Comparison of ENCODE assay signal across 8 cellular contexts in the genomic region with DNA sequence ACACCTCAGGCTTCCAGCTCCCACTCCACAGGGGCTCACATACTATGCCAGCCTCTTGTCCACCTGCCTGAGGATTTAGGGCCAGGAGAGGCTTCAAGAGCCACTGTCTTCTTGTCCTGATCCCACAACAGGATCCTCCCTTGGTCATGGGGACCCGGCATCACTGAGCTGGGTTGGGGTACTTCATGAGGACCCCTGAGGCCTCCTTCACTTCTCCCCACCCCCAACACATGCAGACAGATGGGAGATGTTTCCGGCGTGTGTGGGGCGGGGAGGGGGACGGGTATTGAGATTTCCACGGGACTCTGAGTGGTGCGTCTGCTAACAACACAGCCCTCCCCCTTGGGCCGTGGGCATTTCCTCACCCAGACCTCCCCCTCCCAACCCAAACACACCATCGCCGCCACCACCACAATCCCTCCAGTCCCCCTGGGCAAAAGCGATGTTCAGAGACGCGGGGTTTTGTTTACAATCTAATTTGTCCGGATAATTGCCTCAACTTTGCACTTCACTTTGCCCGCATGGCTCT. TPM values are rescaled to one million over a fixed set of nuclear protein-coding genes. Genes with fewer than 3 reads are reported as not detected.
DNase-seq lines count a peak whose midpoint lies in the region; ATAC-seq and TF ChIP-seq lines count a peak whose summit lies in the region.

No MANE protein-coding gene starts in this region.

- intact Hi-C loops in body of pancreas (cut with DNase I), result no loop called here
- intact Hi-C loops in mucosa of descending colon (cut with DNase I, micrococcal nuclease), result no loop called here

- TF ChIP-seq CTCF in AG04449 (IDR thresholded peaks at IDR 0.05; ENCODE audit: insufficient read depth, low read length, missing control alignments) (no peak), body of pancreas (IDR thresholded peaks at IDR 0.05) (no peak), mucosa of descending colon (IDR thresholded peaks at IDR 0.05) (no peak)

- ATAC-seq in body of pancreas, result no peak
- ATAC-seq in mucosa of descending colon, result no peak
- ATAC-seq in esophagus mucosa, result no peak
- ATAC-seq in HG03354 (IDR thresholded peaks at IDR 0.05; ENCODE audit: poor library complexity, severe bottlenecking, unreplicated experiment), result no peak

- no peaks in the 10 kb centered on the region for H3K27me3 ChIP-seq in body of pancreas

- H3K27ac ChIP-seq in body of pancreas, result peak overlapping the region in 3 of 4 donors; percentile 55 to 88 (median 81)

- WGBS in body of pancreas, 2 donors, result 5 to 12% methylated on average over 14 to 15 of the region's 15 CpGs

- peak overlapping the region; percentile 83 for H3K4me3 ChIP-seq in AG04449 (ENCODE audit: low read depth, low read length)
- peak overlapping the region in 1 of 2 donors; percentile 17 for H3K4me3 ChIP-seq in body of pancreas
- H3K4me3 ChIP-seq in mucosa of descending colon, result no peak overlapping the region

- POLR2A ChIA-PET in AG04449 (lab: Yijun Ruan, JAX), result no interaction called here

- H3K9me3 ChIP-seq in body of pancreas, result no peaks in the 10 kb centered on the region
- no peaks in the 10 kb centered on the region for H3K9me3 ChIP-seq in mucosa of descending colon

- H3K36me3 ChIP-seq in body of pancreas (replicated peaks in 1 of 2; ENCODE audit: insufficient read depth in 1 of 2, low read depth in 2 of 2) (no peaks in the 10 kb centered on the region), mucosa of descending colon (ENCODE audit: low read depth) (no peaks in the 10 kb centered on the region)

- CTCF ChIA-PET in AG04449 (lab: Yijun Ruan, JAX), result interaction anchor here (1.2 to 1.4 kb wide), 2 partner anchors 34 to 121 kb away, joined by 3 to 5 read pairs; no protein-coding TSS in a partner anchor

- DNase-seq in AG04449 (ENCODE audit: low read depth, low spot score), result no peak
- peak; percentile 9 for DNase-seq in HT-29 (ENCODE audit: low spot score)
- no peak for DNase-seq in body of pancreas
- DNase-seq in mucosa of descending colon, result peak in 2 of 3 donors; percentile 40 to 53
- DNase-seq in HuH-7 (ENCODE audit: low spot score), result no peak
- no peak for DNase-seq in A172 (ENCODE audit: low spot score)

- H3K4me1 ChIP-seq in body of pancreas (peaks cover 35% of the 10 kb centered on the region), mucosa of descending colon (ENCODE audit: low read depth) (peaks cover 13% of the 10 kb centered on the region)

- TF ChIP-seq POLR2A in body of pancreas (IDR thresholded peaks at IDR 0.05), result no peak

RNA-seq across cellular contexts. Expression of a gene that starts 0.9 kb away (rescaled TPM):
- 17.2 and 18.4 TPM in 2 replicates for total RNA-seq in HT-29 (2014; rRNA removed; shearing (Covaris generic))
- total RNA-seq in body of pancreas, result 10 to 100 TPM in 1 of 2 donors, 1 to 10 TPM in 1; 8.6 to 10.5 TPM
- 10 to 100 TPM; 31.5 to 34.9 (median 33.8) TPM for total RNA-seq in mucosa of descending colon
- total RNA-seq in esophagus mucosa, result 12.0 TPM
- total RNA-seq in A172 (2014; rRNA removed; shearing (Covaris generic)), result 3.9 and 5.4 TPM in 2 replicates

Comparison
In these comparisons a context has a peak if more than half of its experiments do, and no peak if none do; other contexts are left out.
1. DNase-seq: peak in HT-29 (single experiment) and mucosa of descending colon (2 of 3); none in AG04449 (single experiment), body of pancreas (0 of 4), HuH-7 (single experiment) and A172 (single experiment).